Comparison of ENCODE assay signal across 8 cellular contexts in the genomic region with DNA sequence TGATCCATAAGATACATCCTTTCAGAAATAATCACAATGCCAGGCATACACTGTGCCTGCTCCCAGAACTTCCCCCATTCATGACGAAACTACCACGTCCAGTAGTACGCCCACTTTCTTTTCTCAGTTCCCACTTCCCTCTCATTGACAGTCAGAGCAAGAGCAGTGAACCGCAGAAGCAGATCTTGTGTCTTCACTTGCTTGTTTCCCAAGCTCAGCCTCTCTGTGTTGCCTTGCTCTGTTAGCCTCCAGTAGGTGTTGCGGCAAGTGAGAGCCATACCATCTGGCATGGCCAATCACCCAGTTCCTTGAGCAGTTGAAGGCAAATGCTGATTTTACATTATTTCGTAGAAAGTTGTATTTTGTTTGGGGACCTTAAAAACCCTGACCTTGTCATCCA. TPM values are rescaled to one million over a fixed set of nuclear protein-coding genes. Genes with fewer than 3 reads are reported as not detected.
A peak's percentile ranks its signal among the peaks of the same experiment; 100 is the strongest.
DNase-seq lines count a peak whose midpoint lies in the region; ATAC-seq and TF ChIP-seq lines count a peak whose summit lies in the region.

No MANE protein-coding gene starts in this region.

- H3K36me3 Mint-ChIP-seq in activated T-cell treated with anti-CD3 and anti-CD28 coated beads, Interleukin-2, amount 50 U/mL, for 4 hours (ENCODE audit: insufficient read depth), result no peaks in the 10 kb centered on the region
- peaks cover 35% of the 10 kb centered on the region for H3K36me3 Mint-ChIP-seq in nephron progenitor cell (ENCODE audit: low read depth)

- H3K4me3 Mint-ChIP-seq in activated T-cell treated with anti-CD3 and anti-CD28 coated beads, Interleukin-2, amount 50 U/mL, for 4 hours, result peak overlapping the region; percentile 42
- H3K4me3 Mint-ChIP-seq in nephron progenitor cell, result no peak overlapping the region

- H3K4me1 Mint-ChIP-seq in activated T-cell treated with anti-CD3 and anti-CD28 coated beads, Interleukin-2, amount 50 U/mL, for 4 hours (ENCODE audit: low read depth), result peaks cover 56% of the 10 kb centered on the region
- peaks cover 48% of the 10 kb centered on the region for H3K4me1 Mint-ChIP-seq in nephron progenitor cell

- peak overlapping the region; percentile 6 for H3K27ac Mint-ChIP-seq in nephron progenitor cell

- POLR2A ChIA-PET in GM10248 (lab: Yijun Ruan, JAX), result interaction anchor here (1.0 to 2.2 kb wide), 2 partner anchors 13 to 81 kb away, joined by 4 to 7 read pairs; no protein-coding TSS in a partner anchor

- DNase-seq in GM10248 (ENCODE audit: extremely low spot score) (peak; percentile 62), nephron progenitor cell (no peak), NCI-H774 (lab: John Stamatoyannopoulos, UW) (no peak), DMS153 treated with DMSO at 0.1 percent for 48 hours (lab: John Stamatoyannopoulos, UW; ENCODE audit: unreplicated experiment) (no peak), ecto neural progenitor cell (ENCODE audit: low spot score) (no peak)
- no peak for DNase-seq in activated T-cell treated with anti-CD3 and anti-CD28 coated beads, Interleukin-2, amount 50 U/mL, for 4 hours

- CTCF ChIA-PET in GM10248 (lab: Yijun Ruan, JAX), result interaction anchor here (0.9 to 7.3 kb wide), 8 partner anchors 11 to 199 kb away, joined by 3 to 44 read pairs (median 4); partner anchors contain the start of gene UST

- no peaks in the 10 kb centered on the region for H3K9me3 Mint-ChIP-seq in activated T-cell treated with anti-CD3 and anti-CD28 coated beads, Interleukin-2, amount 50 U/mL, for 4 hours
- H3K9me3 Mint-ChIP-seq in nephron progenitor cell, result peaks cover 22% of the 10 kb centered on the region

- peak; percentile 78 for ATAC-seq in GM19455 (IDR thresholded peaks at IDR 0.05; ENCODE audit: unreplicated experiment)
- ATAC-seq in HG03432 (IDR thresholded peaks at IDR 0.05; ENCODE audit: unreplicated experiment), result peak; percentile 83
- ATAC-seq in activated T-cell treated with anti-CD3 and anti-CD28 coated beads, Interleukin-2, amount 50 U/mL, for 4 hours, result peak; percentile 57 to 64

- TF ChIP-seq CTCF in GM10248 (IDR thresholded peaks at IDR 0.05; ENCODE audit: control extremely low read depth, extremely low read depth, low read depth, missing control alignments), result no peak
- TF ChIP-seq CTCF in nephron progenitor cell (IDR thresholded peaks at IDR 0.05), result no peak

- peaks cover 9% of the 10 kb centered on the region for H3K27me3 Mint-ChIP-seq in activated T-cell treated with anti-CD3 and anti-CD28 coated beads, Interleukin-2, amount 50 U/mL, for 4 hours (ENCODE audit: low read depth)
- no peaks in the 10 kb centered on the region for H3K27me3 Mint-ChIP-seq in nephron progenitor cell (ENCODE audit: low read depth, poor library complexity)

RNA-seq across cellular contexts. Expression of gene UST, which starts 11.7 kb away (rescaled TPM):
- 1 to 10 TPM; 1.3 to 2.2 (median 1.6) TPM for total RNA-seq in activated T-cell treated with anti-CD3 and anti-CD28 coated beads, Interleukin-2, amount 50 U/mL, for 4 hours
